ENCODE assay signal across 9 cellular contexts in the genomic region with DNA sequence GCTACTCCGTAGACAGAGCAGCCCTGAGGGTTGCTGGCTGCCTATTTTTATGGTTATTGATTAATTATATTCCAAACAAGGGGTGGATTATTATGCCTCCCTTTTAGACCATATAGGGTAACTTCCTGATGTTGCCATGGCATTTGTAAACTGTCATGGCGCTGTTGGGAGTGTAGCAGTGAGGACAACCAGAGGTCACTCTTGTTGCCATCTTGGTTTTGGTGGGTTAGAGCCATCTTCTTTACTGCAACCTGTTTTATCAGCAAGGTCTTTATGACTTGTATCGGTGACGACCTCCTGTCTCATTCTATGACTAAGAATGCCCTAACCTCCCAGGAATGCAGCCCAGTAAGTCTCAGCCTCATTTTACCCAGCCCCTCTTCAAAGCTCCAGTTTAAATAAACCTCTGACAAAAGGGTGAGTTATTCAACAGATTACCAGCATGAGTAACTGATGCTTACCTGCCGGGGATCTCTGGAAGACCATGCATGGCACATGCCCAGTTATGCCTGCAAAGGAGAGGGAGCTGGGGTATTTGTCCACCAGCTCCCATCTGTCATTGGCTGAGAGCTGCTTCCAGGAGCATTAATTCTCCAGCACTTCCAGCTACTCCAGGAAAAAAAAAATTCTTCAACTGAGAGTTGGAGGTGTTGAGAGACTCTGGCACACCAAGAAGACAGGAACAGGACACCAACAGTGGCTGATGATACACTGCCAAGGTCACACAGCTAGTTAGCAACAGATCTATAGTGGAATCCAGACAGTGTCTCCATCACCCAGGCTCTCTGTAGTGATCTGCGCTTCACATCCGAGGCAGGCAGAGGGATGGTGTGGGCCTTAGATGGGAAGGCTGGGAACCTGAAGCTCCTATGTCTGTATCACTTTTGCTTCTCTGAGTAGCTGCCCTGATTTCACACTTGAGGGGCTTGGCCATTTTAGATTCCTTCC. TPM values are rescaled to one million over a fixed set of nuclear protein-coding genes. Genes with fewer than 3 reads are reported as not detected.
DNase-seq lines count a peak whose midpoint lies in the region; ATAC-seq and TF ChIP-seq lines count a peak whose summit lies in the region.
"Had no signal": no experiment of that assay in that cellular context is flagged by ENCODE, and none has a peak within 500 bp of the region (broad histone marks: within the 10 kb centered on the region; RNA-seq: fewer than 3 reads in every experiment).

No MANE protein-coding gene starts in this region.

- H3K27me3 ChIP-seq in SK-N-SH (ENCODE audit: insufficient read depth) (no peaks in the 10 kb centered on the region), SU-DHL-6 (ENCODE audit: low read length) (no peaks in the 10 kb centered on the region), esophagus muscularis mucosa (no peaks in the 10 kb centered on the region)

- H3F3A ChIP-seq in SK-N-SH (replicated peaks; ENCODE audit: insufficient read depth) (peaks cover 4% of the 10 kb centered on the region), SU-DHL-6 (ENCODE audit: insufficient read depth) (peaks cover 34% of the 10 kb centered on the region)

- H3K4me3 ChIP-seq in SK-N-SH (ENCODE audit: low read depth in 2 of 2, low read length in 1 of 2), result no peak overlapping the region
- no peak overlapping the region for H3K4me3 ChIP-seq in SU-DHL-6 (ENCODE audit: insufficient read depth, low read length, poor library complexity, severe bottlenecking)
- no peak overlapping the region for H3K4me3 ChIP-seq in esophagus muscularis mucosa

- H3K9me3 ChIP-seq in SK-N-SH, result no peaks in the 10 kb centered on the region
- H3K9me3 ChIP-seq in SU-DHL-6 (ENCODE audit: insufficient read depth, low read length), result no peaks in the 10 kb centered on the region
- H3K9me3 ChIP-seq in esophagus muscularis mucosa, result no peaks in the 10 kb centered on the region

- TF ChIP-seq EP300 in SK-N-SH (IDR thresholded peaks at IDR 0.05; ENCODE audit: borderline replicate concordance in 1 of 2, low read depth in 1 of 2, low read length in 1 of 2) (no peak), esophagus muscularis mucosa (IDR thresholded peaks at IDR 0.05) (no peak)

- H3K9me3 Mint-ChIP-seq in progenitor cell of endocrine pancreas (ENCODE audit: low read depth), result no peaks in the 10 kb centered on the region

- H3K4me2 ChIP-seq in SK-N-SH (no peak overlapping the region), SU-DHL-6 (ENCODE audit: low read depth, low read length, poor library complexity, severe bottlenecking) (no peak overlapping the region)

- intact Hi-C loops in esophagus muscularis mucosa (cut with DNase I), result no loop called here

- H3K79me2 ChIP-seq in SK-N-SH (ENCODE audit: insufficient read depth), result no peaks in the 10 kb centered on the region
- H3K79me2 ChIP-seq in SU-DHL-6 (ENCODE audit: insufficient read depth, low read length), result no peaks in the 10 kb centered on the region

- H3K36me3 ChIP-seq in SK-N-SH (replicated peaks in 1 of 2; ENCODE audit: control insufficient read depth in 1 of 2, insufficient read depth in 2 of 2, low read length in 1 of 2) (no peaks in the 10 kb centered on the region), SU-DHL-6 (ENCODE audit: low read length) (0 out of 2 replicates have a peak, but pooled peaks cover 6% of the 10 kb centered on the region), esophagus muscularis mucosa (peaks cover 27 to 41% (median 40%) of the 10 kb centered on the region in 4 donors)

- no peaks in the 10 kb centered on the region for H4K20me1 ChIP-seq in SK-N-SH (ENCODE audit: insufficient read depth)
- no peaks in the 10 kb centered on the region for H4K20me1 ChIP-seq in SU-DHL-6 (ENCODE audit: low read depth, low read length)

- H3K27me3 Mint-ChIP-seq in progenitor cell of endocrine pancreas, result no peaks in the 10 kb centered on the region

- H3K4me3 Mint-ChIP-seq in progenitor cell of endocrine pancreas (ENCODE audit: low read depth), result no peak overlapping the region

- POLR2A ChIA-PET in SK-N-SH (lab: Yijun Ruan, JAX), result no interaction called here

- 39% methylated on average over 5 of the region's 7 CpGs for whole genome bisulfite sequencing in SK-N-SH (ENCODE audit: low lambda C conversion rate)
- 60% methylated on average over 7 of the region's 7 CpGs for WGBS in esophagus muscularis mucosa

- peaks cover 7% of the 10 kb centered on the region for H3K36me3 Mint-ChIP-seq in progenitor cell of endocrine pancreas (ENCODE audit: insufficient read depth)

- H2AFZ ChIP-seq in SK-N-SH (ENCODE audit: low read depth) (no peak overlapping the region), SU-DHL-6 (ENCODE audit: low read depth, low read length, severe bottlenecking) (no peak overlapping the region)

- no peak for TF ChIP-seq POLR2A in esophagus muscularis mucosa (IDR thresholded peaks at IDR 0.05; ENCODE audit: low read depth)

- H3K4me1 Mint-ChIP-seq in progenitor cell of endocrine pancreas (ENCODE audit: low read depth), result peaks cover 14% of the 10 kb centered on the region

- ATAC-seq in SK-N-SH treated with all-trans-retinoic acid at 6 μM for 48 hours, result no peak

- H3K9me2 ChIP-seq in SK-N-SH (no peaks in the 10 kb centered on the region), SU-DHL-6 (replicated peaks; ENCODE audit: insufficient read depth, low read length) (no peaks in the 10 kb centered on the region)

- H3K9ac ChIP-seq in SK-N-SH, result no peak overlapping the region
- no peak overlapping the region for H3K9ac ChIP-seq in SU-DHL-6 (ENCODE audit: low read length)

- H3K27ac ChIP-seq in SK-N-SH (ENCODE audit: low read depth in 2 of 2, low read length in 1 of 2) (peak overlapping the region in 1 of 2 experiments; percentile 21; a peak in 1 of 4 replicates), SU-DHL-6 (ENCODE audit: low read depth, low read length) (peak overlapping the region; percentile 77), esophagus muscularis mucosa (replicated peaks in 1 of 4) (peak overlapping the region; percentile 39 to 65 (median 48))

- H3K4me1 ChIP-seq in SK-N-SH (ENCODE audit: control insufficient read depth in 1 of 2, insufficient read depth in 2 of 2, low read depth in 1 of 2, low read length in 1 of 2) (no peaks in the 10 kb centered on the region; a peak in 1 of 4 replicates), esophagus muscularis mucosa (peaks cover 12 to 48% (median 37%) of the 10 kb centered on the region in 4 donors)

- no peak for DNase-seq in SK-N-SH
- no peak for DNase-seq in esophagus muscularis mucosa (ENCODE audit: extremely low spot score)
- no peak for DNase-seq in progenitor cell of endocrine pancreas (ENCODE audit: low spot score, unreplicated experiment)
- DNase-seq in NCI-H2227 treated with DMSO at 0.1 percent for 48 hours (lab: John Stamatoyannopoulos, UW), result no peak
- no peak for DNase-seq in NK-92 treated with Interleukin-12 subunit alpha and Interleukin-12 subunit beta, amount 100 ng/mL, for 24 hours (lab: John Stamatoyannopoulos, UW)
- DNase-seq in NCI-H345 (lab: John Stamatoyannopoulos, UW), result no peak
- DNase-seq: NCI-H1417 treated with DMSO at 0.1 percent for 48 hours had no signal

- H3K27ac Mint-ChIP-seq in progenitor cell of endocrine pancreas, result peak overlapping the region; percentile 71

- CTCF ChIA-PET in SK-N-SH (lab: Yijun Ruan, JAX), result interaction anchor here (0.7 to 5.4 kb wide), 6 partner anchors 9 to 186 kb away, joined by 3 to 104 read pairs (median 6); no protein-coding TSS in a partner anchor

- TF ChIP-seq CTCF in SK-N-SH (IDR thresholded peaks at IDR 0.05) (no peak), SU-DHL-6 (IDR thresholded peaks at IDR 0.05; ENCODE audit: insufficient read depth, low read length, poor library complexity, severe bottlenecking) (no peak), esophagus muscularis mucosa (IDR thresholded peaks at IDR 0.05) (no peak), progenitor cell of endocrine pancreas (IDR thresholded peaks at IDR 0.05; ENCODE audit: unreplicated experiment) (no peak)

- TF ChIP-seq RAD21 in SK-N-SH (IDR thresholded peaks at IDR 0.05; ENCODE audit: low read length), result no peak

TF ChIP-seq in SK-N-SH, 30 proteins besides CTCF, POLR2A, EP300 and RAD21:
- no peak for TF ChIP-seq MEF2A (IDR thresholded peaks at IDR 0.05; ENCODE audit: borderline replicate concordance, low read depth)
- TF ChIP-seq FOSL2 (IDR thresholded peaks at IDR 0.05; ENCODE audit: borderline replicate concordance, low read depth), result peak; percentile 41; the same call in 1 of the 2 replicates

TF ChIP-seq in SK-N-SH treated with all-trans-retinoic acid at 6 μM for 48 hours, 23 proteins besides CTCF, POLR2A, EP300 and RAD21 (continues in another document):
- TF ChIP-seq TOX (CRISPR knock-in tag; IDR thresholded peaks at IDR 0.05; ENCODE audit: borderline replicate concordance) (no peak), PATZ1 (CRISPR knock-in tag; IDR thresholded peaks at IDR 0.05; ENCODE audit: borderline replicate concordance) (no peak), GLIS3 (CRISPR knock-in tag; IDR thresholded peaks at IDR 0.05) (no peak), ZNF70 (CRISPR knock-in tag; IDR thresholded peaks at IDR 0.05) (no peak), SNAI2 (CRISPR knock-in tag; IDR thresholded peaks at IDR 0.05) (no peak), ZNF565 (CRISPR knock-in tag; conservative IDR thresholded peaks at IDR 0.05; ENCODE audit: low read depth) (no peak), TCF4 (CRISPR knock-in tag; IDR thresholded peaks at IDR 0.05; ENCODE audit: borderline replicate concordance) (no peak), RARB (CRISPR knock-in tag; IDR thresholded peaks at IDR 0.05) (no peak)

RNA-seq across cellular contexts. Expression of gene IL21R, which starts 36.6 kb away (rescaled TPM):
- polyA plus RNA-seq in SK-N-SH (2012; rRNA removed), result 0.13 TPM in 2 replicates
- 0.05 and 0.06 TPM in 2 replicates for polyA plus RNA-seq in SK-N-SH (2012; cell fraction: cytosol; rRNA removed)
- polyA plus RNA-seq in SK-N-SH (2012; cell fraction: nucleus; rRNA removed), result 0.02 and 0.12 TPM in 2 replicates
- total RNA-seq in esophagus muscularis mucosa, result under 1 TPM in 3 of 4 donors, not detected in 1; under 0.01 to 0.50 (median 0.17) TPM
- total RNA-seq in progenitor cell of endocrine pancreas, result not detected in 2 replicates

RNA-seq across cellular contexts. Expression of gene IL4R, which starts 51.6 kb away (rescaled TPM):
- 16.1 and 16.4 TPM in 2 replicates for polyA plus RNA-seq in SK-N-SH (2012; rRNA removed)
- polyA plus RNA-seq in SK-N-SH (2012; cell fraction: cytosol; rRNA removed), result 7.9 and 11.4 TPM in 2 replicates
- 28.8 and 28.9 TPM in 2 replicates for polyA plus RNA-seq in SK-N-SH (2012; cell fraction: nucleus; rRNA removed)
- total RNA-seq in esophagus muscularis mucosa (100 to 1,000 TPM in 3 of 4 donors, 10 to 100 TPM in 1; 72.7 to 167 (median 116) TPM), progenitor cell of endocrine pancreas (23.4 and 23.6 TPM in 2 replicates)
